10 cellular contexts compared by ENCODE assay signal in the genomic region with DNA sequence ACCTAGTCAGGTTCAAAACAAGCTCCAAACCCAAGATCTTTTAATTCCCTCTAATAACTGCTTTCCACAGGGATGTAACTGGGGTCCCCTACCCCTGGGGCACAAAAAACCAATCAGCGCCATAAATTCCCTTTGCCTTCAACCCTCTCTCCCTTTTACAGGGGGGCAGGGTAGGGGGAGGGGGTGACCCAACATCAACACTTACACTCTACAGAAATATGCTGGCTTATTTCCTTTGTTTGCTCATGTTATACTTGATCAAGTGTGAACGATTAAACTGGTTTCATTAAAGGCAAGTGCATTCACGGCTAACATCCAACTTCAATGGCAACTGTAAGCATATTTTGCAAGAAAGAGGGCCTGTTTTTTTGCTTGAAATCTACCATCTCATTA. TPM values are rescaled to one million over a fixed set of nuclear protein-coding genes. Genes with fewer than 3 reads are reported as not detected.
A peak's percentile ranks its signal among the peaks of the same experiment; 100 is the strongest.
DNase-seq lines count a peak whose midpoint lies in the region; ATAC-seq, FAIRE-seq and TF ChIP-seq lines count a peak whose summit lies in the region.
"Had no signal": no experiment of that assay in that cellular context is flagged by ENCODE, and none has a peak within 500 bp of the region (broad histone marks: within the 10 kb centered on the region; RNA-seq: fewer than 3 reads in every experiment).

No MANE protein-coding gene starts in this region.

- ATAC-seq in GM18520 (IDR thresholded peaks at IDR 0.05; ENCODE audit: unreplicated experiment): no peak

- peaks cover 0 to 5% (median 0%) of the 10 kb centered on the region in 5 donors for H3K9me3 Mint-ChIP-seq in CD8-positive, alpha-beta memory T cell
- H3K9me3 Mint-ChIP-seq in osteocyte (ENCODE audit: unreplicated experiment): no peaks in the 10 kb centered on the region

- FAIRE-seq in RCC 7860 (lab: Jason Lieb, UNC): no peak

- H3K27me3 ChIP-seq in CD8-positive, alpha-beta memory T cell (ENCODE audit: insufficient read depth, low read length, poor library complexity, severe bottlenecking): peaks cover 5% of the 10 kb centered on the region

- peaks cover 28 to 55% of the 10 kb centered on the region in 2 donors for H3K27me3 Mint-ChIP-seq in CD8-positive, alpha-beta memory T cell
- H3K27me3 Mint-ChIP-seq in osteocyte (ENCODE audit: unreplicated experiment): no peaks in the 10 kb centered on the region

- H3K36me3 ChIP-seq in CD8-positive, alpha-beta memory T cell (ENCODE audit: insufficient read depth, low read length): no peaks in the 10 kb centered on the region

- peak overlapping the region in 1 of 8 donors; percentile 17 for H3K27ac Mint-ChIP-seq in CD8-positive, alpha-beta memory T cell
- peak overlapping the region; percentile 93 for H3K27ac Mint-ChIP-seq in osteocyte (ENCODE audit: unreplicated experiment)

- peak overlapping the region; percentile 32 for H3K27ac ChIP-seq in CD8-positive, alpha-beta memory T cell (ENCODE audit: low read depth, low read length)

- H3K4me1 Mint-ChIP-seq in CD8-positive, alpha-beta memory T cell: peaks cover 6 to 12% (median 6%) of the 10 kb centered on the region in 3 donors
- H3K4me1 Mint-ChIP-seq in osteocyte (ENCODE audit: unreplicated experiment): peaks cover 57% of the 10 kb centered on the region

- no peaks in the 10 kb centered on the region for H3K9me3 ChIP-seq in CD8-positive, alpha-beta memory T cell (ENCODE audit: low read length)

- H3K36me3 Mint-ChIP-seq in CD8-positive, alpha-beta memory T cell: no peaks in the 10 kb centered on the region
- H3K36me3 Mint-ChIP-seq in osteocyte (ENCODE audit: unreplicated experiment): no peaks in the 10 kb centered on the region

- no peak for DNase-seq in CD8-positive, alpha-beta memory T cell
- DNase-seq in NCI-H1105 treated with DMSO at 0.1 percent for 48 hours (lab: John Stamatoyannopoulos, UW) (peak; percentile 62), epithelial cell of proximal tubule (ENCODE audit: low read depth) (no peak), osteocyte (ENCODE audit: extremely low spot score, unreplicated experiment) (peak; percentile 8), cerebellar nuclear complex (lab: John Stamatoyannopoulos, UW) (no peak), RCC 7860 (ENCODE audit: low spot score) (no peak), NCI-H187 treated with DMSO at 0.1 percent for 48 hours (lab: John Stamatoyannopoulos, UW) (no peak)
- DNase-seq: activated naive CD4-positive, alpha-beta T cell treated with anti-CD3 and anti-CD28 coated beads, Interleukin-2, amount 50 U/mL, for 16 hours; stimulated activated CD4-positive, alpha-beta T cell treated with anti-CD3 and anti-CD28 coated beads, Interleukin-4, amount 100 ng/mL, for 1 hour had no signal

- H3K4me3 ChIP-seq in CD8-positive, alpha-beta memory T cell (ENCODE audit: low read length): no peak overlapping the region
- H3K4me3 ChIP-seq in epithelial cell of proximal tubule (ENCODE audit: low read depth, low read length): peak overlapping the region; percentile 81

- POLR2A ChIA-PET in CD8-positive, alpha-beta memory T cell (lab: Charles Lee): no interaction called here

- CTCF ChIA-PET in CD8-positive, alpha-beta memory T cell (lab: Charles Lee): interaction anchor here (0.7 kb wide), 1 partner anchor 376 kb away, joined by 3 read pairs; no protein-coding TSS in a partner anchor

- peak overlapping the region in 6 of 7 donors; percentile 6 to 67 (median 38) for H3K4me3 Mint-ChIP-seq in CD8-positive, alpha-beta memory T cell
- peak overlapping the region; percentile 95 for H3K4me3 Mint-ChIP-seq in osteocyte (ENCODE audit: unreplicated experiment)

- peaks cover 5% of the 10 kb centered on the region for H3K4me1 ChIP-seq in CD8-positive, alpha-beta memory T cell (ENCODE audit: insufficient read depth, low read length)

- TF ChIP-seq CTCF in epithelial cell of proximal tubule (conservative IDR thresholded peaks at IDR 0.05; ENCODE audit: low read depth, low read length) (no peak), osteocyte (IDR thresholded peaks at IDR 0.05) (no peak)

RNA-seq across cellular contexts. Expression of a gene that starts 2.9 kb away (rescaled TPM):
- 1 to 10 TPM; 1.4 to 1.8 TPM for total RNA-seq in CD8-positive, alpha-beta memory T cell
- 2.8 TPM for polyA plus RNA-seq in CD8-positive, alpha-beta memory T cell
- total RNA-seq in epithelial cell of proximal tubule: 57.3 and 106 TPM in 2 replicates
- 125 and 127 TPM in 2 replicates for total RNA-seq in osteocyte

Comparison
In these comparisons a context has a peak if more than half of its experiments do, and no peak if none do; other contexts are left out.
1. DNase-seq: peak in NCI-H1105 treated with DMSO at 0.1 percent for 48 hours (single experiment) and osteocyte (single experiment); none in CD8-positive, alpha-beta memory T cell (0 of 5), epithelial cell of proximal tubule (single experiment), cerebellar nuclear complex (0 of 2), RCC 7860 (single experiment) and NCI-H187 treated with DMSO at 0.1 percent for 48 hours (single experiment).
2. RNA of a gene that starts 2.9 kb away (total RNA-seq): 125 to 127 TPM in osteocyte and 57.3 to 106 TPM in epithelial cell of proximal tubule; 1.4 to 1.8 TPM in CD8-positive, alpha-beta memory T cell; every median in the first group is over 10 times any median in the second.